In the genomic region with DNA sequence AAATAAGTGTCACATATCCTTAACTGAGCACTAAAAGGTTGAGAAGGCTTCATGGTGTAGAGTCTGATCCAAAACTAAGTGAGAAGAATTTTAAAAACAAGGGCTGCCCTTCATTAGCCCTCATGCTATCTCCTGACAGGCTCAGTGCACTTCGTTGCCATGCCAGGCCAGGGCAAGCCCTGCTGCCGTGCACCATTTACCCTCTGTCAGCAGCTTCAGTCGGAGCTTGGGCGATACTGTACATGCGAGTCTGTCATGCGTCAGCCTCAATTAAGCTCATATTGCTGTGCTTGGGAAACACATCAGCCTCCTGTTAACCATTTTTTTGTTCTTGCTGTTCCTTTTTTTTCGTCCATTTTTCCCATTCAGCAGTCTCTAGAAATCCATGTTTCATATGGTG, we compare ENCODE assay signal across 27 cellular contexts.
"Had no signal": no experiment of that assay in that cellular context is flagged by ENCODE, and none has a peak within 500 bp of the region (broad histone marks: within the 10 kb centered on the region; RNA-seq: fewer than 3 reads in every experiment).

No MANE protein-coding gene starts in this region.

- H3K4me3 ChIP-seq: adrenal gland, body of pancreas, gastrocnemius medialis, lung, sigmoid colon, upper lobe of left lung, vagina had no signal

- H3K27ac ChIP-seq: adrenal gland, body of pancreas, gastrocnemius medialis, sigmoid colon, upper lobe of left lung, vagina had no signal

- H3K27me3 ChIP-seq: adrenal gland, body of pancreas, gastrocnemius medialis, sigmoid colon, upper lobe of left lung, vagina had no signal

- ATAC-seq: body of pancreas; effector memory CD8-positive, alpha-beta T cell; gastrocnemius medialis; left lobe of liver; stimulated activated effector memory CD8-positive, alpha-beta T cell treated with anti-CD3 and anti-CD28 coated beads, Interleukin-12 subunit alpha, Interleukin-12 subunit beta, amount 100 ng/mL, for 72 hours; stimulated activated naive CD8-positive, alpha-beta T cell treated with anti-CD3 and anti-CD28 coated beads, Interleukin-15, amount 100 ng/mL, for 72 hours had no signal

- H3K4me1 ChIP-seq: adrenal gland, body of pancreas, gastrocnemius medialis, sigmoid colon, upper lobe of left lung, vagina had no signal

- H3K9me3 ChIP-seq: body of pancreas, gastrocnemius medialis had no signal

- H3K36me3 ChIP-seq: adrenal gland, gastrocnemius medialis, sigmoid colon, upper lobe of left lung, vagina had no signal

- DNase-seq: activated CD4-positive, alpha-beta T cell treated with anti-CD3 and anti-CD28 coated beads for 48 hours; activated CD4-positive, alpha-beta T cell treated with anti-CD3 and anti-CD28 coated beads, Interleukin-2, amount 50 U/mL, for 48 hours; activated CD4-positive, CD25-positive, alpha-beta regulatory T cell; activated CD8-positive, alpha-beta memory T cell treated with anti-CD3 and anti-CD28 coated beads for 24 hours; activated effector memory CD4-positive, alpha-beta T cell treated with Interleukin-2 at 50 U/mL for 16 hours; activated naive CD4-positive, alpha-beta T cell treated with anti-CD3 and anti-CD28 coated beads for 36 hours; activated naive CD8-positive, alpha-beta T cell treated with anti-CD3 and anti-CD28 coated beads for 36 hours; aorta; cortex of kidney; effector memory CD8-positive, alpha-beta T cell; erythroblast; gastrocnemius medialis; glutamatergic neuron; hippocampal formation; mesendoderm; sigmoid colon; small intestine; stimulated activated CD4-positive, alpha-beta T cell treated with anti-CD3 and anti-CD28 coated beads, Interleukin-4, amount 100 ng/mL, for 24 hours; stimulated activated naive CD8-positive, alpha-beta T cell treated with anti-CD3 and anti-CD28 coated beads, Interleukin-15, amount 100 ng/mL, for 72 hours; substantia nigra; upper lobe of left lung had no signal
